ENCODE assay signal across 25 cellular contexts in genomic region chr10:133312769-133313145, GRCh38. TPM values are rescaled to one million over a fixed set of nuclear protein-coding genes. Genes with fewer than 3 reads are reported as not detected.
DNase-seq lines count a peak whose midpoint lies in the region; ATAC-seq, FAIRE-seq and TF ChIP-seq lines count a peak whose summit lies in the region.
"Had no signal": no experiment of that assay in that cellular context is flagged by ENCODE, and none has a peak within 500 bp of the region (broad histone marks: within the 10 kb centered on the region; RNA-seq: fewer than 3 reads in every experiment).

No MANE protein-coding gene starts in this region.

- H3K36me3 ChIP-seq in BLaER1 (peaks cover 39% of the 10 kb centered on the region), OCI-LY7 (ENCODE audit: insufficient read depth, low read length) (peaks cover 38% of the 10 kb centered on the region), kidney (ENCODE audit: control insufficient read depth in 1 of 2, insufficient read depth in 2 of 2, low read length in 2 of 2) (peaks cover 0 to 16% of the 10 kb centered on the region in 2 donors), aorta (ENCODE audit: control insufficient read depth in 1 of 2, insufficient read depth in 2 of 2, low read length in 1 of 2) (peaks cover 0 to 2% of the 10 kb centered on the region in 2 donors)

- H3K4me1 ChIP-seq in BLaER1 (peaks cover 45% of the 10 kb centered on the region), OCI-LY7 (ENCODE audit: insufficient read depth, low read length, poor library complexity, severe bottlenecking) (peaks cover 28% of the 10 kb centered on the region), kidney (ENCODE audit: control insufficient read depth in 1 of 2, insufficient read depth in 1 of 2, low read depth in 1 of 2, low read length in 2 of 2) (peaks cover under 1 to 9% of the 10 kb centered on the region in 2 donors), aorta (ENCODE audit: control insufficient read depth in 1 of 2, insufficient read depth in 2 of 2, low read length in 2 of 2) (no peaks in the 10 kb centered on the region)

- H3K36me3 Mint-ChIP-seq in activated naive CD8-positive, alpha-beta T cell treated with anti-CD3 and anti-CD28 coated beads for 36 hours: peaks cover 5% of the 10 kb centered on the region

- no peak for TF ChIP-seq CTCF in OCI-LY7 (conservative IDR thresholded peaks at IDR 0.05; ENCODE audit: low read length)
- TF ChIP-seq CTCF in kidney (IDR thresholded peaks at IDR 0.05; ENCODE audit: borderline replicate concordance, extremely low read depth, insufficient read depth): no peak

- no peak overlapping the region for H3K27ac Mint-ChIP-seq in activated naive CD8-positive, alpha-beta T cell treated with anti-CD3 and anti-CD28 coated beads for 36 hours

- H3K9me3 ChIP-seq in BLaER1 (0 out of 2 replicates have a peak, but pooled peaks cover 4% of the 10 kb centered on the region), OCI-LY7 (ENCODE audit: low read length) (no peaks in the 10 kb centered on the region), kidney (ENCODE audit: control insufficient read depth in 1 of 2, low read length in 2 of 2) (no peaks in the 10 kb centered on the region), aorta (ENCODE audit: control insufficient read depth, low read length) (no peaks in the 10 kb centered on the region)
- H3K9me3 ChIP-seq: A549, BE2C had no signal

- peaks cover 4% of the 10 kb centered on the region for H3K4me1 Mint-ChIP-seq in activated naive CD8-positive, alpha-beta T cell treated with anti-CD3 and anti-CD28 coated beads for 36 hours

- ATAC-seq in aorta (ENCODE audit: low FRiP score) (no peak), HG02884 (IDR thresholded peaks at IDR 0.05; ENCODE audit: unreplicated experiment) (no peak)
- ATAC-seq: A549, GM12878 had no signal

- H4K20me1 ChIP-seq in BLaER1 (peaks cover 29% of the 10 kb centered on the region), OCI-LY7 (ENCODE audit: insufficient read depth, low read length) (no peaks in the 10 kb centered on the region)

- POLR2A ChIA-PET in OCI-LY7 (lab: Charles Lee): no interaction called here

- no TSS peak for BruUV-seq in OCI-LY7 (replicated peaks; lab: Mats Ljungman, UMichigan)

- H3K9me2 ChIP-seq in OCI-LY7 (ENCODE audit: insufficient read depth, low read length): no peaks in the 10 kb centered on the region

- intact Hi-C loops in OCI-LY7 (cut with micrococcal nuclease; ENCODE audit: unreplicated experiment): no loop called here
- intact Hi-C loops in kidney (cut with DNase I): no loop called here
- intact Hi-C loops in aorta (cut with DNase I): loop anchor here in 1 of 2 donors (5.0 kb wide), 1 partner anchor 60 kb away; the partner anchor contains the start of gene ECHS1

- H3K27me3 ChIP-seq in BLaER1 (no peaks in the 10 kb centered on the region), aorta (ENCODE audit: control insufficient read depth in 1 of 2, insufficient read depth in 2 of 2, low read length in 1 of 2) (no peaks in the 10 kb centered on the region)
- H3K27me3 ChIP-seq: BE2C had no signal

- CTCF ChIA-PET in OCI-LY7 (lab: Charles Lee; ENCODE audit: unreplicated experiment): no interaction called here

- peaks cover 7% of the 10 kb centered on the region; the same call in 1 of the 2 replicates for H3K79me2 ChIP-seq in OCI-LY7 (ENCODE audit: insufficient read depth, low read depth, low read length)

- no peaks in the 10 kb centered on the region for H3K9me3 Mint-ChIP-seq in activated naive CD8-positive, alpha-beta T cell treated with anti-CD3 and anti-CD28 coated beads for 36 hours

- no peak for FAIRE-seq in kidney (lab: Jason Lieb, UNC)
- FAIRE-seq: A549, D721Med, GM12878, GM19239, H1 had no signal

- H3K27ac ChIP-seq in BLaER1 (0 out of 2 replicates have a peak overlapping the region, but pooled peaks have one; percentile 6), OCI-LY7 (ENCODE audit: low read depth, low read length, poor library complexity, severe bottlenecking) (peak overlapping the region; percentile 87), kidney (ENCODE audit: low read depth in 2 of 2, low read length in 2 of 2) (no peak overlapping the region), aorta (ENCODE audit: low read depth in 1 of 2, low read length in 2 of 2) (no peak overlapping the region)
- H3K27ac ChIP-seq: A549, GM23248 had no signal

- H3K4me3 ChIP-seq in BLaER1: no peak overlapping the region
- no peak overlapping the region for H3K4me3 ChIP-seq in OCI-LY7 (ENCODE audit: low read depth, low read length, poor library complexity, severe bottlenecking)
- no peak overlapping the region for H3K4me3 ChIP-seq in kidney (ENCODE audit: low read length in 2 of 2)
- no peak overlapping the region for H3K4me3 ChIP-seq in aorta (ENCODE audit: low read length in 2 of 2)
- H3K4me3 ChIP-seq: A549, GM12878, GM23248 had no signal

- no peaks in the 10 kb centered on the region for H3K27me3 Mint-ChIP-seq in activated naive CD8-positive, alpha-beta T cell treated with anti-CD3 and anti-CD28 coated beads for 36 hours

- 90 to 92% methylated on average over 9 of the region's 9 CpGs for WGBS in aorta, 2 donors

- no peak overlapping the region for H3K4me3 Mint-ChIP-seq in activated naive CD8-positive, alpha-beta T cell treated with anti-CD3 and anti-CD28 coated beads for 36 hours

- H3K9ac ChIP-seq in BLaER1 (no peak overlapping the region), kidney (ENCODE audit: low read length in 2 of 2) (no peak overlapping the region)
- H3K9ac ChIP-seq: GM23248 had no signal

- H2AFZ ChIP-seq in OCI-LY7 (ENCODE audit: low read length): no peak overlapping the region
- H2AFZ ChIP-seq: GM23248 had no signal

- H3K4me2 ChIP-seq in BLaER1: peak overlapping the region; percentile 82
- no peak overlapping the region for H3K4me2 ChIP-seq in OCI-LY7 (ENCODE audit: low read length)
- H3K4me2 ChIP-seq: A549 had no signal

- DNase-seq in OCI-LY7 (ENCODE audit: low spot score) (no peak), kidney (peak; percentile 59), aorta (peak; percentile 41 to 73)
- DNase-seq in activated naive CD8-positive, alpha-beta T cell treated with anti-CD3 and anti-CD28 coated beads for 36 hours: no peak
- no peak for DNase-seq in stimulated activated naive CD4-positive, alpha-beta T cell treated with Interleukin-2 at 50 U/mL for 16 hours (lab: John Stamatoyannopoulos, UW)
- DNase-seq: 8988T; ACHN; AML-193; BE2C; CD4-positive, CD25-positive, alpha-beta regulatory T cell; CD8-positive, alpha-beta memory T cell; DMS 273 treated with DMSO at 0.1 percent for 48 hours; DMS79; EL; GDM1; GM23248; H7; HCEC 1CT had no signal

RNA-seq across cellular contexts. Expression of gene ZNF511, which starts 4.0 kb away (rescaled TPM):
- 64.7 and 95.0 TPM in 2 replicates for total RNA-seq in OCI-LY7 (2014; rRNA removed; shearing (Covaris generic))
- total RNA-seq in OCI-LY7 (2022): 60.6 and 68.8 TPM in 2 replicates
- total RNA-seq in kidney: 35.6 TPM
- 50.7 TPM for polyA plus RNA-seq in kidney (ENCODE audit: insufficient read depth, low read depth, low replicate concordance)
- total RNA-seq in aorta: 10 to 100 TPM; 18.2 to 28.5 TPM
- polyA plus RNA-seq in aorta: 10 to 100 TPM; 35.6 to 39.6 TPM
- total RNA-seq in activated naive CD8-positive, alpha-beta T cell treated with anti-CD3 and anti-CD28 coated beads for 36 hours: 10 to 100 TPM; 73.4 to 77.3 TPM

RNA-seq across cellular contexts. Expression of gene TUBGCP2, which starts 4.1 kb away (rescaled TPM):
- 37.8 and 40.5 TPM in 2 replicates for total RNA-seq in OCI-LY7 (2014; rRNA removed; shearing (Covaris generic))
- total RNA-seq in OCI-LY7 (2022) (53.0 and 56.1 TPM in 2 replicates), kidney (61.4 TPM), aorta (10 to 100 TPM; 40.0 to 49.1 TPM)
- polyA plus RNA-seq in kidney (ENCODE audit: insufficient read depth, low read depth, low replicate concordance) (93.3 TPM), aorta (100 to 1,000 TPM in 1 of 2 donors, 10 to 100 TPM in 1; 11.3 to 194 TPM)
- 10 to 100 TPM; 53.3 to 57.8 TPM for total RNA-seq in activated naive CD8-positive, alpha-beta T cell treated with anti-CD3 and anti-CD28 coated beads for 36 hours

RNA-seq across cellular contexts. Expression of gene CALY, which starts 23.9 kb away (rescaled TPM):
- total RNA-seq in OCI-LY7 (2014; rRNA removed; shearing (Covaris generic)): not detected in 2 replicates
- total RNA-seq in OCI-LY7 (2022) (not detected in 2 replicates), kidney (0.41 TPM), aorta (not detected)
- polyA plus RNA-seq in kidney (ENCODE audit: insufficient read depth, low read depth, low replicate concordance) (0.54 TPM), aorta (not detected)
- total RNA-seq in activated naive CD8-positive, alpha-beta T cell treated with anti-CD3 and anti-CD28 coated beads for 36 hours: not detected
- total RNA-seq: GM12878, H7 had no signal
- polyA plus RNA-seq: GM23248 had no signal

RNA-seq across cellular contexts. Expression of gene PRAP1, which starts 34.4 kb away (rescaled TPM):
- not detected in 2 replicates for total RNA-seq in OCI-LY7 (2014; rRNA removed; shearing (Covaris generic))
- total RNA-seq in OCI-LY7 (2022) (not detected in 2 replicates), kidney (1.9 TPM), aorta (not detected)
- polyA plus RNA-seq in kidney (ENCODE audit: insufficient read depth, low read depth, low replicate concordance) (557 TPM), aorta (10 to 100 TPM in 1 of 2 donors, under 1 TPM in 1; 0.49 to 51.6 TPM)
- total RNA-seq in activated naive CD8-positive, alpha-beta T cell treated with anti-CD3 and anti-CD28 coated beads for 36 hours: not detected
- total RNA-seq: CD4-positive, CD25-positive, alpha-beta regulatory T cell; CD8-positive, alpha-beta memory T cell; GM12878; GM23248; H1; H7 had no signal
- polyA plus RNA-seq: CD4-positive, CD25-positive, alpha-beta regulatory T cell; CD8-positive, alpha-beta memory T cell; GM23248 had no signal

RNA-seq across cellular contexts. Expression of gene ADAM8, which starts 36.1 kb away (rescaled TPM):
- total RNA-seq in OCI-LY7 (2014; rRNA removed; shearing (Covaris generic)): 7.5 and 10.0 TPM in 2 replicates
- total RNA-seq in OCI-LY7 (2022): 16.3 and 17.6 TPM in 2 replicates
- 16.6 TPM for total RNA-seq in kidney
- polyA plus RNA-seq in kidney (ENCODE audit: insufficient read depth, low read depth, low replicate concordance): 3.4 TPM
- 10 to 100 TPM; 11.2 to 17.0 TPM for total RNA-seq in aorta
- polyA plus RNA-seq in aorta: 1 to 10 TPM; 1.0 to 1.3 TPM
- 10 to 100 TPM; 34.7 to 41.1 TPM for total RNA-seq in activated naive CD8-positive, alpha-beta T cell treated with anti-CD3 and anti-CD28 coated beads for 36 hours
- polyA plus RNA-seq: GM23248 had no signal

Comparison
In these comparisons a context has a peak if more than half of its experiments do, and no peak if none do; other contexts are left out.
1. H3K27ac ChIP-seq: peak in BLaER1 (single experiment) and OCI-LY7 (single experiment); none in kidney (0 of 2) and aorta (0 of 2).
2. DNase-seq: peak in kidney (single experiment) and aorta (2 of 2); none in OCI-LY7 (single experiment), activated naive CD8-positive, alpha-beta T cell treated with anti-CD3 and anti-CD28 coated beads for 36 hours (single experiment) and stimulated activated naive CD4-positive, alpha-beta T cell treated with Interleukin-2 at 50 U/mL for 16 hours (single experiment).